18 cellular contexts compared by ENCODE assay signal in genomic region chr1:91546876-91547275, GRCh38. TPM values are rescaled to one million over a fixed set of nuclear protein-coding genes. Genes with fewer than 3 reads are reported as not detected.
DNase-seq lines count a peak whose midpoint lies in the region; ATAC-seq and TF ChIP-seq lines count a peak whose summit lies in the region.
"Had no signal": no experiment of that assay in that cellular context is flagged by ENCODE, and none has a peak within 500 bp of the region (broad histone marks: within the 10 kb centered on the region; RNA-seq: fewer than 3 reads in every experiment).

No MANE protein-coding gene starts in this region.

- no peaks in the 10 kb centered on the region for H3K36me3 ChIP-seq in CD8-positive, alpha-beta memory T cell (ENCODE audit: insufficient read depth, low read length)
- no peaks in the 10 kb centered on the region for H3K36me3 ChIP-seq in MM.1S (replicated peaks; ENCODE audit: insufficient read depth, low read length)
- H3K36me3 ChIP-seq: breast epithelium, neural progenitor cell, right lobe of liver had no signal

- ATAC-seq in effector memory CD8-positive, alpha-beta T cell (replicated peaks): no peak
- ATAC-seq in naive thymus-derived CD8-positive, alpha-beta T cell: no peak
- no peak for ATAC-seq in GM18520 (IDR thresholded peaks at IDR 0.05; ENCODE audit: unreplicated experiment)

- H3K27me3 Mint-ChIP-seq in CD8-positive, alpha-beta memory T cell: no peaks in the 10 kb centered on the region
- no peaks in the 10 kb centered on the region for H3K27me3 Mint-ChIP-seq in effector memory CD8-positive, alpha-beta T cell
- H3K27me3 Mint-ChIP-seq in naive thymus-derived CD8-positive, alpha-beta T cell: no peaks in the 10 kb centered on the region

- no peaks in the 10 kb centered on the region for H3K27me3 ChIP-seq in CD8-positive, alpha-beta memory T cell (ENCODE audit: insufficient read depth, low read length, poor library complexity, severe bottlenecking)
- H3K27me3 ChIP-seq in MM.1S (replicated peaks; ENCODE audit: insufficient read depth, low read length): no peaks in the 10 kb centered on the region
- H3K27me3 ChIP-seq in dorsolateral prefrontal cortex: peaks cover 0 to 25% (median 0%) of the 10 kb centered on the region in 45 donors
- H3K27me3 ChIP-seq: breast epithelium, neural progenitor cell, right lobe of liver had no signal

- H3K27ac ChIP-seq in CD8-positive, alpha-beta memory T cell (ENCODE audit: low read depth, low read length): no peak overlapping the region
- H3K27ac ChIP-seq in MM.1S (ENCODE audit: low read length): no peak overlapping the region
- H3K27ac ChIP-seq in dorsolateral prefrontal cortex: no peak overlapping the region
- H3K27ac ChIP-seq: breast epithelium, neural progenitor cell, right lobe of liver had no signal

- intact Hi-C loops in dorsolateral prefrontal cortex (cut with DNase I): no loop called here

- TF ChIP-seq CTCF in MM.1S (IDR thresholded peaks at IDR 0.05; ENCODE audit: low read length) (no peak), dorsolateral prefrontal cortex (IDR thresholded peaks at IDR 0.05 in 54 of 56, conservative IDR thresholded peaks at IDR 0.05 in 2 of 56; ENCODE audit: low read depth in 1 of 56, partially characterized antibody in 56 of 56) (no peak)

- no peak overlapping the region for H3K9ac ChIP-seq in MM.1S (ENCODE audit: low read length)
- H3K9ac ChIP-seq: neural progenitor cell had no signal

- H3K4me3 Mint-ChIP-seq in CD8-positive, alpha-beta memory T cell: peak overlapping the region in 2 of 7 donors; percentile 73 to 87
- peak overlapping the region; percentile 71 to 75 for H3K4me3 Mint-ChIP-seq in effector memory CD8-positive, alpha-beta T cell
- no peak overlapping the region for H3K4me3 Mint-ChIP-seq in naive thymus-derived CD8-positive, alpha-beta T cell
- H3K4me3 Mint-ChIP-seq: activated naive CD4-positive, alpha-beta T cell treated with anti-CD3 and anti-CD28 coated beads for 36 hours; neural progenitor cell had no signal

- H3K36me3 Mint-ChIP-seq in CD8-positive, alpha-beta memory T cell: peaks cover 0 to 20% (median 3%) of the 10 kb centered on the region in 3 donors
- H3K36me3 Mint-ChIP-seq in effector memory CD8-positive, alpha-beta T cell (ENCODE audit: insufficient read depth): peaks cover 12% of the 10 kb centered on the region
- H3K36me3 Mint-ChIP-seq in naive thymus-derived CD8-positive, alpha-beta T cell: no peaks in the 10 kb centered on the region
- H3K36me3 Mint-ChIP-seq: neural progenitor cell had no signal

- H3K4me1 Mint-ChIP-seq in CD8-positive, alpha-beta memory T cell: peaks cover 75 to 91% (median 75%) of the 10 kb centered on the region in 3 donors
- peaks cover 64 to 74% of the 10 kb centered on the region in 2 donors for H3K4me1 Mint-ChIP-seq in effector memory CD8-positive, alpha-beta T cell (ENCODE audit: low read depth in 2 of 2)
- H3K4me1 Mint-ChIP-seq in naive thymus-derived CD8-positive, alpha-beta T cell: peaks cover 20 to 56% (median 37%) of the 10 kb centered on the region in 4 donors
- H3K4me1 Mint-ChIP-seq: neural progenitor cell had no signal

- H3K27ac Mint-ChIP-seq in CD8-positive, alpha-beta memory T cell: peak overlapping the region in 6 of 8 donors; percentile 84 to 99 (median 94)
- peak overlapping the region; percentile 92 to 97 for H3K27ac Mint-ChIP-seq in effector memory CD8-positive, alpha-beta T cell
- peak overlapping the region in 6 of 10 donors; percentile 15 to 95 (median 80) for H3K27ac Mint-ChIP-seq in naive thymus-derived CD8-positive, alpha-beta T cell
- H3K27ac Mint-ChIP-seq: activated naive CD4-positive, alpha-beta T cell treated with anti-CD3 and anti-CD28 coated beads for 36 hours; neural progenitor cell had no signal

- DNase-seq in ACHN (peak; percentile 4), MM.1S (no peak), dorsolateral prefrontal cortex (no peak)
- no peak for DNase-seq in CD8-positive, alpha-beta memory T cell
- DNase-seq in effector memory CD8-positive, alpha-beta T cell: no peak
- DNase-seq in naive thymus-derived CD8-positive, alpha-beta T cell: no peak
- DNase-seq: activated naive CD4-positive, alpha-beta T cell treated with anti-CD3 and anti-CD28 coated beads for 36 hours; C1 segment of cervical spinal cord; EL; KBM-7; NCI-H1436; NCI-H2227 treated with DMSO at 0.1 percent for 48 hours; right lobe of liver; stimulated activated CD4-positive, alpha-beta T cell treated with anti-CD3 and anti-CD28 coated beads, Interleukin-4, amount 100 ng/mL, for 24 hours had no signal

- POLR2A ChIA-PET in CD8-positive, alpha-beta memory T cell (lab: Charles Lee): no interaction called here
- POLR2A ChIA-PET in naive thymus-derived CD8-positive, alpha-beta T cell (lab: Charles Lee): no interaction called here

- no peaks in the 10 kb centered on the region for H3K9me3 ChIP-seq in CD8-positive, alpha-beta memory T cell (ENCODE audit: low read length)
- H3K9me3 ChIP-seq in MM.1S (replicated peaks; ENCODE audit: insufficient read depth, low read length): no peaks in the 10 kb centered on the region
- H3K9me3 ChIP-seq: breast epithelium, right lobe of liver had no signal

- H3K9me3 Mint-ChIP-seq in CD8-positive, alpha-beta memory T cell: peaks cover 2 to 15% (median 8%) of the 10 kb centered on the region in 5 donors
- peaks cover 1 to 7% of the 10 kb centered on the region in 2 donors for H3K9me3 Mint-ChIP-seq in effector memory CD8-positive, alpha-beta T cell
- peaks cover 0 to 2% (median 0%) of the 10 kb centered on the region in 9 donors for H3K9me3 Mint-ChIP-seq in naive thymus-derived CD8-positive, alpha-beta T cell

- H4K20me1 ChIP-seq in MM.1S (ENCODE audit: insufficient read depth, low read length): no peaks in the 10 kb centered on the region

- in situ Hi-C loops in ACHN (cut with HindIII; ENCODE audit: low pct_ligation_motif_present, low pct_unique_long_range_greater_than_20kb, low sequenced_read_pairs): no loop called here

- H3K79me2 ChIP-seq in MM.1S (ENCODE audit: low read length): no peaks in the 10 kb centered on the region

- CTCF ChIA-PET in CD8-positive, alpha-beta memory T cell (lab: Charles Lee): no interaction called here

- H3K9me2 ChIP-seq in MM.1S (replicated peaks; ENCODE audit: insufficient read depth, low read length): no peaks in the 10 kb centered on the region

- no peak overlapping the region for H3K4me3 ChIP-seq in CD8-positive, alpha-beta memory T cell (ENCODE audit: low read length)
- no peak overlapping the region for H3K4me3 ChIP-seq in MM.1S (ENCODE audit: low read length)
- H3K4me3 ChIP-seq in dorsolateral prefrontal cortex: peak overlapping the region in 1 of 59 donors; percentile 7
- H3K4me3 ChIP-seq: breast epithelium, lung, neural progenitor cell, right lobe of liver had no signal

- H3F3A ChIP-seq in MM.1S (ENCODE audit: insufficient read depth, low read length): no peaks in the 10 kb centered on the region

- no peak overlapping the region for H3K4me2 ChIP-seq in MM.1S (ENCODE audit: low read depth, low read length)
- H3K4me2 ChIP-seq: neural progenitor cell had no signal

- H3K4me1 ChIP-seq in CD8-positive, alpha-beta memory T cell (ENCODE audit: insufficient read depth, low read length): peaks cover 55% of the 10 kb centered on the region
- H3K4me1 ChIP-seq in MM.1S (ENCODE audit: low read length): no peaks in the 10 kb centered on the region
- H3K4me1 ChIP-seq: breast epithelium, right lobe of liver had no signal

- H2AFZ ChIP-seq in MM.1S (ENCODE audit: low read length): no peak overlapping the region
- H2AFZ ChIP-seq: neural progenitor cell had no signal

RNA-seq across cellular contexts. Expression of gene CDC7, which starts 46.2 kb away (rescaled TPM):
- 10 to 100 TPM; 24.5 to 28.3 TPM for total RNA-seq in CD8-positive, alpha-beta memory T cell
- polyA plus RNA-seq in CD8-positive, alpha-beta memory T cell: 3.3 TPM
- 1 to 10 TPM; 9.1 to 9.5 TPM for total RNA-seq in naive thymus-derived CD8-positive, alpha-beta T cell
- polyA plus RNA-seq in naive thymus-derived CD8-positive, alpha-beta T cell: 1 to 10 TPM; 2.9 to 3.5 (median 3.3) TPM
- total RNA-seq in dorsolateral prefrontal cortex: 10 to 100 TPM in 85 of 120 experiments, 1 to 10 TPM in 35; 5.1 to 18.8 (median 12.2) TPM

Comparison
In these comparisons a context has a peak if more than half of its experiments do, and no peak if none do; other contexts are left out.
1. H3K4me3 Mint-ChIP-seq: peak in effector memory CD8-positive, alpha-beta T cell (2 of 2); none in naive thymus-derived CD8-positive, alpha-beta T cell (0 of 10).
2. Peak in every context shown above with its lines, with median percentiles within 50 percentile points of each other: H3K27ac Mint-ChIP-seq.